ENCODE assay signal across 8 cellular contexts in the genomic region with DNA sequence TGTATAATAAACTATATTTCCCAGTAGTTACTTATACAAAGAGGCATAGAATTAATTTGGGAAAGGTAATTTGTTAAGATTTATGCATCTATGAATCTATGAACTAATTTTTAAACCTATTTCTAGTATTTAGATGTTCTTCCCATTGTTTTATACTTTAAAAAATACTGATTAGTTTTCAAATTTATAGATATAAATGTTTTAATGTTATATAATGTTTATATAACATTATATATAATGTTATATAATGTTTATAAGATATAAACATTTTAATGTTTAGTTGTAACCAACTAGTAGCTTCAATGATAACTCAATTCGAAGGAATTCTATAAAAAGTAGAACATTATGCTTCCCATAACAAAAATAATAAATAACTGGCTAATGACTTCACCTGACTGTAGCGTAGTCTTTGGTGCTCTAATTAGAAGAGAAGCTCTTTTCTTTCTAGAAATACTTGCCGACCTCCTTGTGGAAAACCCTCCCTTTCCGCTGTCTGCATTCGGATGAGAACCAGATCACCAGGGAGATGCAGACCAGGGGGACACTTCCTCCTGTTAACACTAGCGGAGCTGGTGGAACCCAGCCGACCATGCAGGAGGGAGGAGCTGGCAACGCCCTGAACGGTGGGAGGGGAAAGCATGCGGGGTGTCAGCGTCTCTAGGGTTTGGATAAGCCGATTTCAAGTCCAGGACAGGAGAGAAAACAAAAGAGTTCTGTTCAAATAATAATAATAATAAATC.
DNase-seq lines count a peak whose midpoint lies in the region; ATAC-seq and TF ChIP-seq lines count a peak whose summit lies in the region.

No MANE protein-coding gene starts in this region.

- DNase-seq in HEK293T (ENCODE audit: extremely low spot score) = peak; percentile 80
- DNase-seq in NAMALWA (ENCODE audit: low spot score) = peak; percentile 95
- peak; percentile 52 to 53 for DNase-seq in heart right ventricle
- peak; percentile 56 to 60 for DNase-seq in psoas muscle
- no peak for DNase-seq in mesenteric fat pad (ENCODE audit: low spot score)

- peak overlapping the region; percentile 94 for H3K4me3 Mint-ChIP-seq in activated naive CD8-positive, alpha-beta T cell

- H3K4me1 Mint-ChIP-seq in activated naive CD8-positive, alpha-beta T cell (ENCODE audit: low read depth) = peaks cover 29% of the 10 kb centered on the region

- CTCF ChIA-PET in HEK293T (lab: Yijun Ruan, JAX) = interaction anchor here (0.6 to 1.3 kb wide), 5 partner anchors 32 to 235 kb away, joined by 3 to 7 read pairs (median 4); no protein-coding TSS in a partner anchor

- TF ChIP-seq CTCF in heart right ventricle (IDR thresholded peaks at IDR 0.05) (no peak), psoas muscle (IDR thresholded peaks at IDR 0.05) (no peak)

- no peaks in the 10 kb centered on the region for H3K27me3 Mint-ChIP-seq in activated naive CD8-positive, alpha-beta T cell

- WGBS in heart right ventricle, 2 donors = 0% methylated on average over 12 of the region's 12 CpGs
- 0 to 1% (median 0%) methylated on average over 12 of the region's 12 CpGs for WGBS in psoas muscle, 3 donors

- H3K9me3 ChIP-seq in heart right ventricle (no peaks in the 10 kb centered on the region), psoas muscle (no peaks in the 10 kb centered on the region)

- H3K4me1 ChIP-seq in heart right ventricle (peaks cover 0 to 17% (median 5%) of the 10 kb centered on the region in 9 donors), psoas muscle (no peaks in the 10 kb centered on the region)

- H3K27ac ChIP-seq in heart right ventricle (no peak overlapping the region), psoas muscle (no peak overlapping the region)

- POLR2A ChIA-PET in HEK293T (lab: Yijun Ruan, JAX) = interaction anchor here (0.8 to 1.8 kb wide), 9 partner anchors 16 to 235 kb away, joined by 3 to 7 read pairs (median 3); a partner anchor contains a TSS

- ATAC-seq in SK-N-SH treated with all-trans-retinoic acid at 6 μM for 48 hours (peak; percentile 65), heart right ventricle (peak in 3 of 8 donors; percentile 40 to 71 (median 65)), psoas muscle (peak; percentile 47 to 62 (median 57))

- peaks cover 6 to 39% (median 32%) of the 10 kb centered on the region in 7 donors for H3K27me3 ChIP-seq in heart right ventricle
- H3K27me3 ChIP-seq in psoas muscle (ENCODE audit: insufficient read depth in 3 of 3, low read length in 2 of 3) = peaks cover 0 to 23% (median 10%) of the 10 kb centered on the region in 3 donors

- no peaks in the 10 kb centered on the region for H3K9me3 Mint-ChIP-seq in activated naive CD8-positive, alpha-beta T cell (ENCODE audit: low read depth)

- no peaks in the 10 kb centered on the region for H3K36me3 Mint-ChIP-seq in activated naive CD8-positive, alpha-beta T cell

- H3K36me3 ChIP-seq in heart right ventricle (no peaks in the 10 kb centered on the region), psoas muscle (ENCODE audit: insufficient read depth in 1 of 2, low read depth in 1 of 2) (no peaks in the 10 kb centered on the region)

- peak overlapping the region; percentile 99 for H3K27ac Mint-ChIP-seq in activated naive CD8-positive, alpha-beta T cell

- intact Hi-C loops in heart right ventricle (cut with DNase I) (loop anchor here in 9 of 10 donors (1.0 to 10.0 kb wide), 12 partner anchors 143 to 592 kb away; no protein-coding TSS in a partner anchor), psoas muscle (cut with DNase I) (loop anchor here (2.0 to 5.0 kb wide), 6 partner anchors 138 to 567 kb away; a partner anchor contains a TSS)

- H3K4me3 ChIP-seq in GM08714 (ENCODE audit: low read length) = peak overlapping the region; percentile 39
- peak overlapping the region in 9 of 10 donors; percentile 34 to 86 (median 71) for H3K4me3 ChIP-seq in heart right ventricle
- peak overlapping the region; percentile 75 for H3K4me3 ChIP-seq in psoas muscle

TF ChIP-seq in HEK293T, 16 proteins besides CTCF, POLR2A, EP300 and RAD21:
- no peak for TF ChIP-seq ZNF384 (IDR thresholded peaks at IDR 0.05)
- TF ChIP-seq, protein P1, sequence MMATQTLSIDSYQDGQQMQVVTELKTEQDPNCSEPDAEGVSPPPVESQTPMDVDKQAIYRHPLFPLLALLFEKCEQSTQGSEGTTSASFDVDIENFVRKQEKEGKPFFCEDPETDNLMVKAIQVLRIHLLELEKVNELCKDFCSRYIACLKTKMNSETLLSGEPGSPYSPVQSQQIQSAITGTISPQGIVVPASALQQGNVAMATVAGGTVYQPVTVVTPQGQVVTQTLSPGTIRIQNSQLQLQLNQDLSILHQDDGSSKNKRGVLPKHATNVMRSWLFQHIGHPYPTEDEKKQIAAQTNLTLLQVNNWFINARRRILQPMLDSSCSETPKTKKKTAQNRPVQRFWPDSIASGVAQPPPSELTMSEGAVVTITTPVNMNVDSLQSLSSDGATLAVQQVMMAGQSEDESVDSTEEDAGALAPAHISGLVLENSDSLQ (IDR thresholded peaks at IDR 0.05) = peak; percentile 62; the same call in 1 of the 2 replicates

TF ChIP-seq in SK-N-SH treated with all-trans-retinoic acid at 6 μM for 48 hours, 23 proteins besides CTCF, POLR2A, EP300 and RAD21:
- TF ChIP-seq TCF4 (CRISPR knock-in tag; IDR thresholded peaks at IDR 0.05; ENCODE audit: borderline replicate concordance) = peak; percentile 78; the same call in 1 of the 2 replicates
- no peak for TF ChIP-seq ZNF8 (CRISPR knock-in tag; IDR thresholded peaks at IDR 0.05)
- TF ChIP-seq TOX (CRISPR knock-in tag; IDR thresholded peaks at IDR 0.05; ENCODE audit: borderline replicate concordance) = no peak
